In genomic region chr17:32033223-32033622, GRCh38 we compare ENCODE assay signal across 23 cellular contexts.
"Had no signal": no experiment of that assay in that cellular context is flagged by ENCODE, and none has a peak within 500 bp of the region (broad histone marks: within the 10 kb centered on the region; RNA-seq: fewer than 3 reads in every experiment).

No MANE protein-coding gene starts in this region.

- H3K4me1 ChIP-seq: esophagus muscularis mucosa, foreskin keratinocyte, gastroesophageal sphincter, heart left ventricle, left lung, lower lobe of right lung had no signal

- H3K27ac Mint-ChIP-seq: mesothelial cell of epicardium, naive B cell had no signal

- DNase-seq: dermis blood vessel endothelial cell; dorsolateral prefrontal cortex; effector CD4-positive, alpha-beta T cell; effector memory CD4-positive, alpha-beta T cell; foreskin keratinocyte; heart left ventricle; hippocampal formation; left cardiac atrium; left lung; left ventricle myocardium superior; lower lobe of right lung; mesenchymal stem cell; mucosa of descending colon; naive B cell had no signal

- ATAC-seq: foreskin keratinocyte, gastroesophageal sphincter, heart left ventricle, left cardiac atrium, left lung, left ventricle myocardium superior, lower lobe of right lung, mucosa of descending colon had no signal

- H3K4me1 Mint-ChIP-seq: mesothelial cell of epicardium, naive B cell had no signal

- H3K4me3 Mint-ChIP-seq: mesothelial cell of epicardium, naive B cell had no signal

- H3K27me3 Mint-ChIP-seq: naive B cell had no signal

- H3K27ac ChIP-seq: coronary artery, dorsolateral prefrontal cortex, esophagus muscularis mucosa, foreskin keratinocyte, gastroesophageal sphincter, heart left ventricle, left lung, lower lobe of right lung had no signal

- H3K27me3 ChIP-seq: dorsolateral prefrontal cortex, esophagus muscularis mucosa, foreskin keratinocyte, gastroesophageal sphincter, heart left ventricle, left lung had no signal

- FAIRE-seq: colon, endothelial cell of umbilical vein, frontal cortex, islet of Langerhans, keratinocyte had no signal

- H3K9me3 Mint-ChIP-seq: mesothelial cell of epicardium, naive B cell had no signal

- H3K9me3 ChIP-seq: esophagus muscularis mucosa, gastroesophageal sphincter, heart left ventricle, left lung, lower lobe of right lung, mucosa of descending colon had no signal

- H3K4me3 ChIP-seq: coronary artery, dorsolateral prefrontal cortex, esophagus muscularis mucosa, gastroesophageal sphincter, heart left ventricle, left lung, lower lobe of right lung, mucosa of descending colon had no signal
